Comparison of ENCODE assay signal across 13 cellular contexts in genomic region chr3:102299125-102299877, GRCh38.
DNase-seq lines count a peak whose midpoint lies in the region; ATAC-seq and TF ChIP-seq lines count a peak whose summit lies in the region.
"Had no signal": no experiment of that assay in that cellular context is flagged by ENCODE, and none has a peak within 500 bp of the region (broad histone marks: within the 10 kb centered on the region; RNA-seq: fewer than 3 reads in every experiment).

No MANE protein-coding gene starts in this region.

- H3K4me3 Mint-ChIP-seq in T-helper 2 cell treated with Interferon-gamma antibody and Interleukin-4, amounts not matched to agents 5 μg/mL and 100 μg/mL, for 36 hours, result no peak overlapping the region
- H3K4me3 Mint-ChIP-seq: CD4-positive, CD25-positive, alpha-beta regulatory T cell had no signal

- no peaks in the 10 kb centered on the region for H3K36me3 Mint-ChIP-seq in T-helper 2 cell treated with Interferon-gamma antibody and Interleukin-4, amounts not matched to agents 5 μg/mL and 100 μg/mL, for 36 hours (ENCODE audit: low read depth)
- H3K36me3 Mint-ChIP-seq: CD4-positive, CD25-positive, alpha-beta regulatory T cell had no signal

- H3K27me3 ChIP-seq in GM06990 (replicated peaks; ENCODE audit: control insufficient read depth, insufficient read depth, low read length), result no peaks in the 10 kb centered on the region
- H3K27me3 ChIP-seq: suprapubic skin had no signal

- no peak for TF ChIP-seq CTCF in GM06990 (IDR thresholded peaks at IDR 0.05; ENCODE audit: insufficient read depth, low read length, poor library complexity, severe bottlenecking)

- no peak overlapping the region for H3K4me3 ChIP-seq in GM06990 (replicated peaks; ENCODE audit: low read depth, low read length)
- H3K4me3 ChIP-seq: suprapubic skin had no signal

- no peaks in the 10 kb centered on the region for H3K9me3 Mint-ChIP-seq in T-helper 2 cell treated with Interferon-gamma antibody and Interleukin-4, amounts not matched to agents 5 μg/mL and 100 μg/mL, for 36 hours

- peak; percentile 55 for ATAC-seq in GM18861 (IDR thresholded peaks at IDR 0.05; ENCODE audit: unreplicated experiment)
- no peak for ATAC-seq in GM21447 (IDR thresholded peaks at IDR 0.05; ENCODE audit: unreplicated experiment)

- H3K27me3 Mint-ChIP-seq in T-helper 2 cell treated with Interferon-gamma antibody and Interleukin-4, amounts not matched to agents 5 μg/mL and 100 μg/mL, for 36 hours (ENCODE audit: low read depth), result peaks cover 4% of the 10 kb centered on the region

- H3K4me1 Mint-ChIP-seq in T-helper 2 cell treated with Interferon-gamma antibody and Interleukin-4, amounts not matched to agents 5 μg/mL and 100 μg/mL, for 36 hours (ENCODE audit: low read depth), result peaks cover 10% of the 10 kb centered on the region
- H3K4me1 Mint-ChIP-seq: CD4-positive, CD25-positive, alpha-beta regulatory T cell had no signal

- H3K27ac Mint-ChIP-seq in T-helper 2 cell treated with Interferon-gamma antibody and Interleukin-4, amounts not matched to agents 5 μg/mL and 100 μg/mL, for 36 hours, result no peak overlapping the region
- H3K27ac Mint-ChIP-seq: CD4-positive, CD25-positive, alpha-beta regulatory T cell had no signal

- no peaks in the 10 kb centered on the region for H3K36me3 ChIP-seq in GM06990 (ENCODE audit: control insufficient read depth, insufficient read depth, low read length)
- H3K36me3 ChIP-seq: suprapubic skin had no signal

- peak; percentile 4 for DNase-seq in GM06990 (ENCODE audit: extremely low read depth, insufficient read length)
- DNase-seq in LoVo (ENCODE audit: low spot score), result peak; percentile 28
- peak; percentile 43 for DNase-seq in glomerular visceral epithelial cell (ENCODE audit: extremely low spot score)
- no peak for DNase-seq in T-helper 2 cell treated with Interferon-gamma antibody and Interleukin-4, amounts not matched to agents 5 μg/mL and 100 μg/mL, for 36 hours (ENCODE audit: low spot score)
- no peak for DNase-seq in SKM-1 treated with dmso at 0.1 percent for 144 hours (lab: John Stamatoyannopoulos, UW; ENCODE audit: unreplicated experiment)
- DNase-seq: NCI-H1436 treated with DMSO at 0.1 percent for 48 hours; NCI-H524; SHP77 treated with DMSO at 0.1 percent for 48 hours; stimulated activated CD4-positive, alpha-beta T cell treated with anti-CD3 and anti-CD28 coated beads, Interleukin-12 subunit alpha, Interleukin-12 subunit beta, amount 100 ng/mL, for 4 hours had no signal

Comparison
In these comparisons a context has a peak if more than half of its experiments do, and no peak if none do; other contexts are left out.
1. DNase-seq: peak in GM06990 (single experiment), LoVo (single experiment) and glomerular visceral epithelial cell (single experiment); none in T-helper 2 cell treated with Interferon-gamma antibody and Interleukin-4, amounts not matched to agents 5 μg/mL and 100 μg/mL, for 36 hours (single experiment) and SKM-1 treated with dmso at 0.1 percent for 144 hours (single experiment).